ENCODE assay signal across 1 cellular context in the genomic region with DNA sequence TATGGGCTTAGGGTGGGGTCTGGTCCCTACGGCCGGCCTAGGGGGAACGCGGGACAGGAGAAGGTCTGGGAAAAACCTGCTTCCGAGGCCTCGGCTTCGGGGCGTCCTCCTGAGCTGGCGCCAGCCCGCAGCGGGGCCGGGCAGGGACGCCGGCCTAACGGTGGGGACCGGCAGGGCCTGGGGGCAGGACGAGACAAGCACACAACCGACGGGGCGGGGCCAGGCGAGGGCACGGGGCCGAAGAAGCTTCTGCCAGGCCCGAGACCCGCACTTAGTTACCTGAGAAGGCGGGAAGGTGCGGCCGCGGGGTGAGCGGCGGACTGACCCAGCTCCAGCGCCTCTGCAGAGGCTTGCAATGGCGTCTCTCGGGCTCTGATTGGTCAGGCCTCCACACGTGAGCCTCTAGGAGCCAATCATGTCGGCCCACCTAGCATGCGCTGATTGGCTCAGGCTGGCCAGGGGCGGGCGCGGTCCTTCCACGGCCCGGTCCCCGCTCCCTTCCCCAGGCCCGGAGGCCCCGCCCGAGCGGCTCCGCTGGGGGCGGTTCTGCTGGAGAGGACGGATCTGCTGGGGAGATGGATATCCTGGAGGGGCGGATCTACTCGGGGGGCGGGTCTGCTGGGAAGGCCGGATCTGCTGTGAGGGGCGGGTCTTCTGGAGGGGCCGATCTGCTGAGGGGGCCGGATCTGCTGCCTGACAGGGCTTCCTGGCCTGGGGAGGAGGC.
TF ChIP-seq lines count a peak whose summit lies in the region.

No MANE protein-coding gene starts in this region.

TF ChIP-seq in HepG2, 621 proteins besides CTCF, POLR2A, EP300 and RAD21 (continued from another document and continues in another):
- TF ChIP-seq, protein P1, sequence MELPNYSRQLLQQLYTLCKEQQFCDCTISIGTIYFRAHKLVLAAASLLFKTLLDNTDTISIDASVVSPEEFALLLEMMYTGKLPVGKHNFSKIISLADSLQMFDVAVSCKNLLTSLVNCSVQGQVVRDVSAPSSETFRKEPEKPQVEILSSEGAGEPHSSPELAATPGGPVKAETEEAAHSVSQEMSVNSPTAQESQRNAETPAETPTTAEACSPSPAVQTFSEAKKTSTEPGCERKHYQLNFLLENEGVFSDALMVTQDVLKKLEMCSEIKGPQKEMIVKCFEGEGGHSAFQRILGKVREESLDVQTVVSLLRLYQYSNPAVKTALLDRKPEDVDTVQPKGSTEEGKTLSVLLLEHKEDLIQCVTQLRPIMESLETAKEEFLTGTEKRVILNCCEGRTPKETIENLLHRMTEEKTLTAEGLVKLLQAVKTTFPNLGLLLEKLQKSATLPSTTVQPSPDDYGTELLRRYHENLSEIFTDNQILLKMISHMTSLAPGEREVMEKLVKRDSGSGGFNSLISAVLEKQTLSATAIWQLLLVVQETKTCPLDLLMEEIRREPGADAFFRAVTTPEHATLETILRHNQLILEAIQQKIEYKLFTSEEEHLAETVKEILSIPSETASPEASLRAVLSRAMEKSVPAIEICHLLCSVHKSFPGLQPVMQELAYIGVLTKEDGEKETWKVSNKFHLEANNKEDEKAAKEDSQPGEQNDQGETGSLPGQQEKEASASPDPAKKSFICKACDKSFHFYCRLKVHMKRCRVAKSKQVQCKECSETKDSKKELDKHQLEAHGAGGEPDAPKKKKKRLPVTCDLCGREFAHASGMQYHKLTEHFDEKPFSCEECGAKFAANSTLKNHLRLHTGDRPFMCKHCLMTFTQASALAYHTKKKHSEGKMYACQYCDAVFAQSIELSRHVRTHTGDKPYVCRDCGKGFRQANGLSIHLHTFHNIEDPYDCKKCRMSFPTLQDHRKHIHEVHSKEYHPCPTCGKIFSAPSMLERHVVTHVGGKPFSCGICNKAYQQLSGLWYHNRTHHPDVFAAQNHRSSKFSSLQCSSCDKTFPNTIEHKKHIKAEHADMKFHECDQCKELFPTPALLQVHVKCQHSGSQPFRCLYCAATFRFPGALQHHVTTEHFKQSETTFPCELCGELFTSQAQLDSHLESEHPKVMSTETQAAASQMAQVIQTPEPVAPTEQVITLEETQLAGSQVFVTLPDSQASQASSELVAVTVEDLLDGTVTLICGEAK (IDR thresholded peaks at IDR 0.05), result no peak
- TF ChIP-seq, protein P1 (CRISPR knock-in tag; IDR thresholded peaks at IDR 0.05), result 0 out of 2 replicates have a peak, but pooled peaks have one; percentile 21
- TF ChIP-seq ZNF30 (CRISPR knock-in tag; IDR thresholded peaks at IDR 0.05) (no peak), ZNF530 (CRISPR knock-in tag; IDR thresholded peaks at IDR 0.05; ENCODE audit: low read depth) (no peak), ZNF230 (CRISPR knock-in tag; IDR thresholded peaks at IDR 0.05) (no peak; the same call in 1 of the 2 replicates), AHR (CRISPR knock-in tag; IDR thresholded peaks at IDR 0.05) (no peak; the same call in 1 of the 2 replicates), ZFP36 (IDR thresholded peaks at IDR 0.05; ENCODE audit: borderline replicate concordance, low read depth, low read length, partially characterized antibody) (no peak), ZNF607 (CRISPR knock-in tag; IDR thresholded peaks at IDR 0.05; ENCODE audit: borderline replicate concordance) (peak; percentile 39; the same call in 1 of the 2 replicates), MTF1 (CRISPR knock-in tag; IDR thresholded peaks at IDR 0.05) (no peak), MZF1 (CRISPR knock-in tag; IDR thresholded peaks at IDR 0.05; ENCODE audit: borderline replicate concordance) (no peak), ZNF788 (CRISPR knock-in tag; IDR thresholded peaks at IDR 0.05; ENCODE audit: borderline replicate concordance) (no peak; the same call in 1 of the 2 replicates), PRMT3 (CRISPR knock-in tag; IDR thresholded peaks at IDR 0.05; ENCODE audit: borderline replicate concordance, low read depth) (no peak), ZBTB7B (CRISPR knock-in tag; IDR thresholded peaks at IDR 0.05) (no peak), THYN1 (CRISPR knock-in tag; IDR thresholded peaks at IDR 0.05; ENCODE audit: borderline replicate concordance, low read depth) (no peak), PCBP1 (IDR thresholded peaks at IDR 0.05; ENCODE audit: borderline replicate concordance, low read depth, low read length) (no peak), SYNCRIP (IDR thresholded peaks at IDR 0.05; ENCODE audit: insufficient read depth, low read depth, low read length) (no peak), PCBP2 (optimal IDR thresholded peaks at IDR 0.05; ENCODE audit: low read depth, low read length, poor library complexity, severe bottlenecking) (no peak), ZC3H4 (CRISPR knock-in tag; IDR thresholded peaks at IDR 0.05; ENCODE audit: borderline replicate concordance) (no peak)
- TF ChIP-seq, protein P2, sequence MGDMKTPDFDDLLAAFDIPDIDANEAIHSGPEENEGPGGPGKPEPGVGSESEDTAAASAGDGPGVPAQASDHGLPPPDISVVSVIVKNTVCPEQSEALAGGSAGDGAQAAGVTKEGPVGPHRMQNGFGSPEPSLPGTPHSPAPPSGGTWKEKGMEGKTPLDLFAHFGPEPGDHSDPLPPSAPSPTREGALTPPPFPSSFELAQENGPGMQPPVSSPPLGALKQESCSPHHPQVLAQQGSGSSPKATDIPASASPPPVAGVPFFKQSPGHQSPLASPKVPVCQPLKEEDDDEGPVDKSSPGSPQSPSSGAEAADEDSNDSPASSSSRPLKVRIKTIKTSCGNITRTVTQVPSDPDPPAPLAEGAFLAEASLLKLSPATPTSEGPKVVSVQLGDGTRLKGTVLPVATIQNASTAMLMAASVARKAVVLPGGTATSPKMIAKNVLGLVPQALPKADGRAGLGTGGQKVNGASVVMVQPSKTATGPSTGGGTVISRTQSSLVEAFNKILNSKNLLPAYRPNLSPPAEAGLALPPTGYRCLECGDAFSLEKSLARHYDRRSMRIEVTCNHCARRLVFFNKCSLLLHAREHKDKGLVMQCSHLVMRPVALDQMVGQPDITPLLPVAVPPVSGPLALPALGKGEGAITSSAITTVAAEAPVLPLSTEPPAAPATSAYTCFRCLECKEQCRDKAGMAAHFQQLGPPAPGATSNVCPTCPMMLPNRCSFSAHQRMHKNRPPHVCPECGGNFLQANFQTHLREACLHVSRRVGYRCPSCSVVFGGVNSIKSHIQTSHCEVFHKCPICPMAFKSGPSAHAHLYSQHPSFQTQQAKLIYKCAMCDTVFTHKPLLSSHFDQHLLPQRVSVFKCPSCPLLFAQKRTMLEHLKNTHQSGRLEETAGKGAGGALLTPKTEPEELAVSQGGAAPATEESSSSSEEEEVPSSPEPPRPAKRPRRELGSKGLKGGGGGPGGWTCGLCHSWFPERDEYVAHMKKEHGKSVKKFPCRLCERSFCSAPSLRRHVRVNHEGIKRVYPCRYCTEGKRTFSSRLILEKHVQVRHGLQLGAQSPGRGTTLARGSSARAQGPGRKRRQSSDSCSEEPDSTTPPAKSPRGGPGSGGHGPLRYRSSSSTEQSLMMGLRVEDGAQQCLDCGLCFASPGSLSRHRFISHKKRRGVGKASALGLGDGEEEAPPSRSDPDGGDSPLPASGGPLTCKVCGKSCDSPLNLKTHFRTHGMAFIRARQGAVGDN (CRISPR knock-in tag; IDR thresholded peaks at IDR 0.05), result peak; percentile 59; the same call in 1 of the 2 replicates
- TF ChIP-seq, protein P3, sequence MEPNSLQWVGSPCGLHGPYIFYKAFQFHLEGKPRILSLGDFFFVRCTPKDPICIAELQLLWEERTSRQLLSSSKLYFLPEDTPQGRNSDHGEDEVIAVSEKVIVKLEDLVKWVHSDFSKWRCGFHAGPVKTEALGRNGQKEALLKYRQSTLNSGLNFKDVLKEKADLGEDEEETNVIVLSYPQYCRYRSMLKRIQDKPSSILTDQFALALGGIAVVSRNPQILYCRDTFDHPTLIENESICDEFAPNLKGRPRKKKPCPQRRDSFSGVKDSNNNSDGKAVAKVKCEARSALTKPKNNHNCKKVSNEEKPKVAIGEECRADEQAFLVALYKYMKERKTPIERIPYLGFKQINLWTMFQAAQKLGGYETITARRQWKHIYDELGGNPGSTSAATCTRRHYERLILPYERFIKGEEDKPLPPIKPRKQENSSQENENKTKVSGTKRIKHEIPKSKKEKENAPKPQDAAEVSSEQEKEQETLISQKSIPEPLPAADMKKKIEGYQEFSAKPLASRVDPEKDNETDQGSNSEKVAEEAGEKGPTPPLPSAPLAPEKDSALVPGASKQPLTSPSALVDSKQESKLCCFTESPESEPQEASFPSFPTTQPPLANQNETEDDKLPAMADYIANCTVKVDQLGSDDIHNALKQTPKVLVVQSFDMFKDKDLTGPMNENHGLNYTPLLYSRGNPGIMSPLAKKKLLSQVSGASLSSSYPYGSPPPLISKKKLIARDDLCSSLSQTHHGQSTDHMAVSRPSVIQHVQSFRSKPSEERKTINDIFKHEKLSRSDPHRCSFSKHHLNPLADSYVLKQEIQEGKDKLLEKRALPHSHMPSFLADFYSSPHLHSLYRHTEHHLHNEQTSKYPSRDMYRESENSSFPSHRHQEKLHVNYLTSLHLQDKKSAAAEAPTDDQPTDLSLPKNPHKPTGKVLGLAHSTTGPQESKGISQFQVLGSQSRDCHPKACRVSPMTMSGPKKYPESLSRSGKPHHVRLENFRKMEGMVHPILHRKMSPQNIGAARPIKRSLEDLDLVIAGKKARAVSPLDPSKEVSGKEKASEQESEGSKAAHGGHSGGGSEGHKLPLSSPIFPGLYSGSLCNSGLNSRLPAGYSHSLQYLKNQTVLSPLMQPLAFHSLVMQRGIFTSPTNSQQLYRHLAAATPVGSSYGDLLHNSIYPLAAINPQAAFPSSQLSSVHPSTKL (CRISPR knock-in tag; IDR thresholded peaks at IDR 0.05), result no peak
- TF ChIP-seq, protein P4, sequence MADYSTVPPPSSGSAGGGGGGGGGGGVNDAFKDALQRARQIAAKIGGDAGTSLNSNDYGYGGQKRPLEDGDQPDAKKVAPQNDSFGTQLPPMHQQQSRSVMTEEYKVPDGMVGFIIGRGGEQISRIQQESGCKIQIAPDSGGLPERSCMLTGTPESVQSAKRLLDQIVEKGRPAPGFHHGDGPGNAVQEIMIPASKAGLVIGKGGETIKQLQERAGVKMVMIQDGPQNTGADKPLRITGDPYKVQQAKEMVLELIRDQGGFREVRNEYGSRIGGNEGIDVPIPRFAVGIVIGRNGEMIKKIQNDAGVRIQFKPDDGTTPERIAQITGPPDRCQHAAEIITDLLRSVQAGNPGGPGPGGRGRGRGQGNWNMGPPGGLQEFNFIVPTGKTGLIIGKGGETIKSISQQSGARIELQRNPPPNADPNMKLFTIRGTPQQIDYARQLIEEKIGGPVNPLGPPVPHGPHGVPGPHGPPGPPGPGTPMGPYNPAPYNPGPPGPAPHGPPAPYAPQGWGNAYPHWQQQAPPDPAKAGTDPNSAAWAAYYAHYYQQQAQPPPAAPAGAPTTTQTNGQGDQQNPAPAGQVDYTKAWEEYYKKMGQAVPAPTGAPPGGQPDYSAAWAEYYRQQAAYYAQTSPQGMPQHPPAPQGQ (CRISPR knock-in tag; IDR thresholded peaks at IDR 0.05; ENCODE audit: borderline replicate concordance), result no peak
- TF ChIP-seq, protein P5, sequence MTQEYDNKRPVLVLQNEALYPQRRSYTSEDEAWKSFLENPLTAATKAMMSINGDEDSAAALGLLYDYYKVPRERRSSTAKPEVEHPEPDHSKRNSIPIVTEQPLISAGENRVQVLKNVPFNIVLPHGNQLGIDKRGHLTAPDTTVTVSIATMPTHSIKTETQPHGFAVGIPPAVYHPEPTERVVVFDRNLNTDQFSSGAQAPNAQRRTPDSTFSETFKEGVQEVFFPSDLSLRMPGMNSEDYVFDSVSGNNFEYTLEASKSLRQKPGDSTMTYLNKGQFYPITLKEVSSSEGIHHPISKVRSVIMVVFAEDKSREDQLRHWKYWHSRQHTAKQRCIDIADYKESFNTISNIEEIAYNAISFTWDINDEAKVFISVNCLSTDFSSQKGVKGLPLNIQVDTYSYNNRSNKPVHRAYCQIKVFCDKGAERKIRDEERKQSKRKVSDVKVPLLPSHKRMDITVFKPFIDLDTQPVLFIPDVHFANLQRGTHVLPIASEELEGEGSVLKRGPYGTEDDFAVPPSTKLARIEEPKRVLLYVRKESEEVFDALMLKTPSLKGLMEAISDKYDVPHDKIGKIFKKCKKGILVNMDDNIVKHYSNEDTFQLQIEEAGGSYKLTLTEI (CRISPR knock-in tag; conservative IDR thresholded peaks at IDR 0.05), result no peak
- TF ChIP-seq, protein P6, sequence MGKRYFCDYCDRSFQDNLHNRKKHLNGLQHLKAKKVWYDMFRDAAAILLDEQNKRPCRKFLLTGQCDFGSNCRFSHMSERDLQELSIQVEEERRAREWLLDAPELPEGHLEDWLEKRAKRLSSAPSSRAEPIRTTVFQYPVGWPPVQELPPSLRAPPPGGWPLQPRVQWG (CRISPR knock-in tag; IDR thresholded peaks at IDR 0.05; ENCODE audit: borderline replicate concordance, low read depth), result no peak
- TF ChIP-seq, protein P7, sequence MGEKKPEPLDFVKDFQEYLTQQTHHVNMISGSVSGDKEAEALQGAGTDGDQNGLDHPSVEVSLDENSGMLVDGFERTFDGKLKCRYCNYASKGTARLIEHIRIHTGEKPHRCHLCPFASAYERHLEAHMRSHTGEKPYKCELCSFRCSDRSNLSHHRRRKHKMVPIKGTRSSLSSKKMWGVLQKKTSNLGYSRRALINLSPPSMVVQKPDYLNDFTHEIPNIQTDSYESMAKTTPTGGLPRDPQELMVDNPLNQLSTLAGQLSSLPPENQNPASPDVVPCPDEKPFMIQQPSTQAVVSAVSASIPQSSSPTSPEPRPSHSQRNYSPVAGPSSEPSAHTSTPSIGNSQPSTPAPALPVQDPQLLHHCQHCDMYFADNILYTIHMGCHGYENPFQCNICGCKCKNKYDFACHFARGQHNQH (CRISPR knock-in tag; IDR thresholded peaks at IDR 0.05), result no peak
